In genomic region chr1:172397221-172397620, GRCh38 we compare ENCODE assay signal across 11 cellular contexts. TPM values are rescaled to one million over a fixed set of nuclear protein-coding genes. Genes with fewer than 3 reads are reported as not detected.
A peak's percentile ranks its signal among the peaks of the same experiment; 100 is the strongest.
DNase-seq lines count a peak whose midpoint lies in the region; ATAC-seq and TF ChIP-seq lines count a peak whose summit lies in the region.
"Had no signal": no experiment of that assay in that cellular context is flagged by ENCODE, and none has a peak within 500 bp of the region (broad histone marks: within the 10 kb centered on the region; RNA-seq: fewer than 3 reads in every experiment).

No MANE protein-coding gene starts in this region.

- H3K27ac ChIP-seq in ovary, result no peak overlapping the region

- TF ChIP-seq CTCF in GM10266 (IDR thresholded peaks at IDR 0.05; ENCODE audit: control insufficient read depth, insufficient read depth, low read depth, missing control alignments) (no peak), ovary (IDR thresholded peaks at IDR 0.05) (no peak)

- peak overlapping the region; percentile 84 for H3K27ac Mint-ChIP-seq in memory B cell
- H3K27ac Mint-ChIP-seq: activated CD4-positive, alpha-beta T cell treated with anti-CD3 and anti-CD28 coated beads, Interleukin-2, amount 10 ng/mL, durations not matched to agents 7 days and 5 days; nephron progenitor cell had no signal

- no peak for TF ChIP-seq EP300 in ovary (IDR thresholded peaks at IDR 0.05)

- ATAC-seq in HG02610 (IDR thresholded peaks at IDR 0.05; ENCODE audit: unreplicated experiment) (peak; percentile 45), memory B cell (ENCODE audit: low read depth) (no peak)

- no peak overlapping the region for H3K4me3 Mint-ChIP-seq in memory B cell
- H3K4me3 Mint-ChIP-seq: activated CD4-positive, alpha-beta T cell treated with anti-CD3 and anti-CD28 coated beads, Interleukin-2, amount 10 ng/mL, durations not matched to agents 7 days and 5 days; nephron progenitor cell had no signal

- H3K4me1 Mint-ChIP-seq in memory B cell, result peaks cover 48% of the 10 kb centered on the region

- no peaks in the 10 kb centered on the region for H3K36me3 Mint-ChIP-seq in memory B cell

- no peaks in the 10 kb centered on the region for H3K9me3 Mint-ChIP-seq in memory B cell
- H3K9me3 Mint-ChIP-seq: activated CD4-positive, alpha-beta T cell treated with anti-CD3 and anti-CD28 coated beads, Interleukin-2, amount 10 ng/mL, durations not matched to agents 7 days and 5 days; nephron progenitor cell had no signal

- no peaks in the 10 kb centered on the region for H3K27me3 ChIP-seq in ovary

- H3K9me3 ChIP-seq in ovary, result no peaks in the 10 kb centered on the region

- no peaks in the 10 kb centered on the region for H3K36me3 ChIP-seq in ovary

- no peak overlapping the region for H3K4me3 ChIP-seq in ovary

- peak; percentile 23 for DNase-seq in GM10266 (ENCODE audit: extremely low spot score)
- peak; percentile 82 for DNase-seq in amniotic epithelial cell (ENCODE audit: low read depth)
- DNase-seq in memory B cell (ENCODE audit: low spot score in 2 of 2), result no peak
- DNase-seq in stimulated activated CD4-positive, alpha-beta T cell treated with anti-CD3 and anti-CD28 coated beads, Interleukin-12 subunit alpha, Interleukin-12 subunit beta, amount 100 ng/mL, for 4 hours, result no peak
- no peak for DNase-seq in NCI-H1417 treated with DMSO at 0.1 percent for 48 hours (lab: John Stamatoyannopoulos, UW)
- DNase-seq in stimulated activated naive CD4-positive, alpha-beta T cell (lab: John Stamatoyannopoulos, UW), result no peak
- no peak for DNase-seq in ovary
- DNase-seq: activated CD4-positive, alpha-beta T cell treated with anti-CD3 and anti-CD28 coated beads, Interleukin-2, amount 10 ng/mL, durations not matched to agents 7 days and 5 days; DMS153; nephron progenitor cell had no signal

- TF ChIP-seq POLR2A in ovary (IDR thresholded peaks at IDR 0.05), result no peak

- WGBS in ovary, 3 donors, result 57 to 77% (median 64%) methylated on average over 3 of the region's 3 CpGs

- no peaks in the 10 kb centered on the region for H3K27me3 Mint-ChIP-seq in memory B cell
- H3K27me3 Mint-ChIP-seq: activated CD4-positive, alpha-beta T cell treated with anti-CD3 and anti-CD28 coated beads, Interleukin-2, amount 10 ng/mL, durations not matched to agents 7 days and 5 days had no signal

- intact Hi-C loops in ovary (cut with DNase I), result loop anchor here in 2 of 4 donors (5.0 to 10.0 kb wide), 2 partner anchors 112 to 255 kb away; no protein-coding TSS in a partner anchor

- no peaks in the 10 kb centered on the region for H3K4me1 ChIP-seq in ovary (ENCODE audit: insufficient read depth)

RNA-seq across cellular contexts. Expression of gene C1orf105, which starts 23.3 kb away (rescaled TPM):
- not detected for total RNA-seq in ovary
- polyA plus RNA-seq in ovary, result not detected
- total RNA-seq: activated CD4-positive, alpha-beta T cell treated with anti-CD3 and anti-CD28 coated beads, Interleukin-2, amount 10 ng/mL, durations not matched to agents 7 days and 5 days had no signal

RNA-seq across cellular contexts. Expression of gene PIGC, which starts 46.6 kb away (rescaled TPM):
- total RNA-seq in ovary, result 10 to 100 TPM; 21.1 to 27.9 (median 24.8) TPM
- 10 to 100 TPM; 37.3 to 49.3 TPM for polyA plus RNA-seq in ovary

Comparison
In these comparisons a context has a peak if more than half of its experiments do, and no peak if none do; other contexts are left out.
1. DNase-seq: peak in GM10266 (single experiment) and amniotic epithelial cell (single experiment); none in memory B cell (0 of 2), stimulated activated CD4-positive, alpha-beta T cell treated with anti-CD3 and anti-CD28 coated beads, Interleukin-12 subunit alpha, Interleukin-12 subunit beta, amount 100 ng/mL, for 4 hours (single experiment), NCI-H1417 treated with DMSO at 0.1 percent for 48 hours (single experiment), stimulated activated naive CD4-positive, alpha-beta T cell (0 of 6) and ovary (0 of 5).